ENCODE assay signal across 16 cellular contexts in the genomic region with DNA sequence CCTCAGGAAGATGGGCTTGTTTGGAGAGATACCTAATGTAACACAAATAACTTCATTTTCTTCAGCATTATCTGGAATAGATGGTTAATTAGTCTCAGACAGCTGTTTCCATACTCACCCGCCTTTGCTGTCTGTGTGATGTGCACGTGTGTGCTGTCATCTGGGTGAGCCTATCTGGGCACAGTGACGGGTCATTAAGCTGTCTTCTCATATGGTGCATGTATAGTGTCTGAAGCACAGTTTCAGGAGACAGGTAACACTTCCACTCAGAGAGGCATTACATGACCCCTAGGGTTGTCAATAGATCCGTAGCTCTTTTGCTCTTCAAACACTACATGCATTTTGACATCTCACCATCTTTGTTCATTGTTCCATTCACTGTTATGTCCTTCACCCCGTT.
A peak's percentile ranks its signal among the peaks of the same experiment; 100 is the strongest.
DNase-seq lines count a peak whose midpoint lies in the region; ATAC-seq and TF ChIP-seq lines count a peak whose summit lies in the region.
"Had no signal": no experiment of that assay in that cellular context is flagged by ENCODE, and none has a peak within 500 bp of the region (broad histone marks: within the 10 kb centered on the region; RNA-seq: fewer than 3 reads in every experiment).

No MANE protein-coding gene starts in this region.

- no peaks in the 10 kb centered on the region for H3K36me3 ChIP-seq in testis (ENCODE audit: low read depth, missing control alignments)
- H3K36me3 ChIP-seq: BE2C had no signal

- WGBS in testis, 2 donors: 77 to 81% methylated on average over 5 of the region's 5 CpGs

- no peak overlapping the region for H3K4me3 Mint-ChIP-seq in dendritic cell treated with granulocyte-macrophage colony-stimulating factor and Interleukin-4, amounts not matched to agents 40 ng/mL and 50 ng/mL, for 4 days
- H3K4me3 Mint-ChIP-seq in chondrocyte (ENCODE audit: unreplicated experiment): no peak overlapping the region
- H3K4me3 Mint-ChIP-seq: CD4-positive, alpha-beta memory T cell; GM23338 had no signal

- peak overlapping the region; percentile 61 for H3K27ac Mint-ChIP-seq in dendritic cell treated with granulocyte-macrophage colony-stimulating factor and Interleukin-4, amounts not matched to agents 40 ng/mL and 50 ng/mL, for 4 days
- no peak overlapping the region for H3K27ac Mint-ChIP-seq in chondrocyte (ENCODE audit: unreplicated experiment)
- H3K27ac Mint-ChIP-seq: CD4-positive, alpha-beta memory T cell; GM23338 had no signal

- H3K27me3 ChIP-seq in testis: no peaks in the 10 kb centered on the region
- H3K27me3 ChIP-seq: BE2C had no signal

- ATAC-seq in HG03460 (IDR thresholded peaks at IDR 0.05; ENCODE audit: unreplicated experiment): no peak
- ATAC-seq: GM23338 had no signal

- H3K27me3 Mint-ChIP-seq in dendritic cell treated with granulocyte-macrophage colony-stimulating factor and Interleukin-4, amounts not matched to agents 40 ng/mL and 50 ng/mL, for 4 days: peaks cover 8% of the 10 kb centered on the region
- H3K27me3 Mint-ChIP-seq in chondrocyte (ENCODE audit: low read depth): peaks cover 17% of the 10 kb centered on the region
- H3K27me3 Mint-ChIP-seq: CD4-positive, alpha-beta memory T cell had no signal

- TF ChIP-seq POLR2A in testis (IDR thresholded peaks at IDR 0.05): no peak

- no peak for TF ChIP-seq CTCF in chondrocyte (IDR thresholded peaks at IDR 0.05)
- TF ChIP-seq CTCF in testis (IDR thresholded peaks at IDR 0.05): no peak

- intact Hi-C loops in dendritic cell treated with granulocyte-macrophage colony-stimulating factor and Interleukin-4, amounts not matched to agents 40 ng/mL and 50 ng/mL, for 4 days (cut with micrococcal nuclease): no loop called here
- intact Hi-C loops in testis (cut with DNase I; ENCODE audit: low total_unique reads): no loop called here

- no peak overlapping the region for H3K4me3 ChIP-seq in testis
- H3K4me3 ChIP-seq: GM23338 had no signal

- no peaks in the 10 kb centered on the region for H3K36me3 Mint-ChIP-seq in dendritic cell treated with granulocyte-macrophage colony-stimulating factor and Interleukin-4, amounts not matched to agents 40 ng/mL and 50 ng/mL, for 4 days (ENCODE audit: low read depth)
- no peaks in the 10 kb centered on the region for H3K36me3 Mint-ChIP-seq in chondrocyte (ENCODE audit: low read depth)
- H3K36me3 Mint-ChIP-seq: CD4-positive, alpha-beta memory T cell had no signal

- H3K4me1 ChIP-seq in testis: no peaks in the 10 kb centered on the region
- H3K4me1 ChIP-seq: BE2C had no signal

- DNase-seq in NCI-H345 (lab: John Stamatoyannopoulos, UW) (peak; percentile 11), NCI-H345 treated with DMSO at 0.1 percent for 48 hours (lab: John Stamatoyannopoulos, UW; ENCODE audit: unreplicated experiment) (no peak), NCI-H69 (lab: John Stamatoyannopoulos, UW) (peak; percentile 10), chondrocyte (ENCODE audit: low spot score) (no peak), testis (no peak)
- DNase-seq: BE2C; CD4-positive, alpha-beta memory T cell; DMS153; DMS79; GDM1; HCEC 1CT; IMR-90 had no signal

- H3K9me3 ChIP-seq in testis: no peaks in the 10 kb centered on the region
- H3K9me3 ChIP-seq: BE2C had no signal

- peaks cover 59% of the 10 kb centered on the region for H3K4me1 Mint-ChIP-seq in dendritic cell treated with granulocyte-macrophage colony-stimulating factor and Interleukin-4, amounts not matched to agents 40 ng/mL and 50 ng/mL, for 4 days (ENCODE audit: low read depth)
- H3K4me1 Mint-ChIP-seq in chondrocyte (ENCODE audit: low read depth): no peaks in the 10 kb centered on the region
- H3K4me1 Mint-ChIP-seq: CD4-positive, alpha-beta memory T cell had no signal

- H3K27ac ChIP-seq in testis: no peak overlapping the region
- H3K27ac ChIP-seq: C4-2B had no signal

- H3K9me3 Mint-ChIP-seq in dendritic cell treated with granulocyte-macrophage colony-stimulating factor and Interleukin-4, amounts not matched to agents 40 ng/mL and 50 ng/mL, for 4 days: no peaks in the 10 kb centered on the region
- H3K9me3 Mint-ChIP-seq in chondrocyte (ENCODE audit: low read depth): no peaks in the 10 kb centered on the region
- H3K9me3 Mint-ChIP-seq: GM23338 had no signal

Comparison
In these comparisons a context has a peak if more than half of its experiments do, and no peak if none do; other contexts are left out.
1. DNase-seq: peak in NCI-H345 (single experiment) and NCI-H69 (single experiment); none in NCI-H345 treated with DMSO at 0.1 percent for 48 hours (single experiment), chondrocyte (single experiment) and testis (single experiment).